ENCODE assay signal across 1 cellular context in the genomic region with DNA sequence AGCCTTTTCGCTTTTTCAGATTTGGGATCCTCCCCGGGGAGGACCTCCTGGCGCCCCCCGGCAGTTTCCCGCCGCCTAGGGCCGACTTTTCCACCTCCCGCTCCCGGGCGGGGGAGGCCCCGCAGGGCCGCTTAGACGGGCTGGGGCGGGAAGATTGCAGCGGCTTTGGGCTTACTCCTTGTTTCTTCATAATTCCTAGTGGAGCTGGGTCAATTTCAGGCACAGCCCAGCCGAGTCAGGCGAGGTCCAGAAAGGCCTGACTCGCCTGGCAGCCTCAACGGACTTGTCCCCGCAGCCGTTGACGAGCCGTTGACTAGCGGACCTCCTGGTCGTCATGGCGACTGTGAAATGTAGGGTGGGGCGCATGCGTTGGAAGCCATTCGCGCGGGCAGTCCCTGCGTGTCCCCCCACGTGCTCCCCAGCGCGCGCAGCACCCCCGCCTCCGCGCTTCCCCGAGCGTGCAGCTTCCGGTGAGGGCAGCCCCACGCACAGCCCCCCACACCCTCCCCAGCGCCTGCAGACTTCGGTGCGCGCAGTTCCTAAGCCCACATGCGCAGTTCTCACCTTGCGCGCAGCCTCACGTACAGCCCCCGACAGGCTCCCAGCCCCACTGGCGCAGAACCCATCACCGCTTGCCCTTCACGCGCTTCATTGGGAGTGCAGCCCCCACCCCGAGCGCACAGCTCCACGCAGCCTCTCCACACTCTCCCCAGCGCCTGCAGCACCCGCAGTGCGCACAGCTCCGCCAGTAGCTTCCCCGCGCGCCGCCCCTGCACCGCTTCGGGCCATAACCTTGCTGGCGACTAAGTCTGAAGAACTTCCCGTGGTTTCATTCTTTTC.
TF ChIP-seq lines count a peak whose summit lies in the region.

No MANE protein-coding gene starts in this region.

TF ChIP-seq in H1, 55 proteins besides CTCF, POLR2A, EP300 and RAD21 (continued from another document):
- TF ChIP-seq, protein P1, sequence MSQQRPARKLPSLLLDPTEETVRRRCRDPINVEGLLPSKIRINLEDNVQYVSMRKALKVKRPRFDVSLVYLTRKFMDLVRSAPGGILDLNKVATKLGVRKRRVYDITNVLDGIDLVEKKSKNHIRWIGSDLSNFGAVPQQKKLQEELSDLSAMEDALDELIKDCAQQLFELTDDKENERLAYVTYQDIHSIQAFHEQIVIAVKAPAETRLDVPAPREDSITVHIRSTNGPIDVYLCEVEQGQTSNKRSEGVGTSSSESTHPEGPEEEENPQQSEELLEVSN (IDR thresholded peaks at IDR 0.05) = peak; percentile 88
- peak; percentile 23; the same call in 1 of the 2 replicates for TF ChIP-seq NRF1 (IDR thresholded peaks at IDR 0.05; ENCODE audit: low read depth, low read length)
- peak; percentile 37; the same call in 1 of the 2 replicates for TF ChIP-seq PHF8 (conservative IDR thresholded peaks at IDR 0.05; ENCODE audit: low read depth, low read length)
- TF ChIP-seq RBBP5 (IDR thresholded peaks at IDR 0.05; ENCODE audit: borderline replicate concordance, low read depth, low read length) = peak; percentile 39; the same call in 1 of the 2 replicates
- TF ChIP-seq, protein P2, sequence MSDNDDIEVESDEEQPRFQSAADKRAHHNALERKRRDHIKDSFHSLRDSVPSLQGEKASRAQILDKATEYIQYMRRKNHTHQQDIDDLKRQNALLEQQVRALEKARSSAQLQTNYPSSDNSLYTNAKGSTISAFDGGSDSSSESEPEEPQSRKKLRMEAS (IDR thresholded peaks at IDR 0.05) = peak; percentile 78
